8 cellular contexts compared by ENCODE assay signal in genomic region chr22:28441720-28442263, GRCh38.
DNase-seq lines count a peak whose midpoint lies in the region; ATAC-seq and TF ChIP-seq lines count a peak whose summit lies in the region.

No MANE protein-coding gene starts in this region.

- CTCF ChIA-PET in activated CD8-positive, alpha-beta T cell treated with anti-CD3 and anti-CD28 coated beads for 36 hours (lab: Charles Lee) = interaction anchor here (1.1 to 3.1 kb wide), 9 partner anchors 10 to 421 kb away, joined by 3 to 12 read pairs (median 5); no protein-coding TSS in a partner anchor

- peaks cover 45% of the 10 kb centered on the region for H3K79me2 ChIP-seq in hepatocyte

- no peaks in the 10 kb centered on the region for H3K27me3 ChIP-seq in hepatocyte

- no peaks in the 10 kb centered on the region for H3K9me3 Mint-ChIP-seq in activated CD8-positive, alpha-beta T cell treated with anti-CD3 and anti-CD28 coated beads for 36 hours

- H3K27me3 Mint-ChIP-seq in activated CD8-positive, alpha-beta T cell treated with anti-CD3 and anti-CD28 coated beads for 36 hours = peaks cover 8% of the 10 kb centered on the region

- no peaks in the 10 kb centered on the region for H3K36me3 Mint-ChIP-seq in activated CD8-positive, alpha-beta T cell treated with anti-CD3 and anti-CD28 coated beads for 36 hours (ENCODE audit: low read depth)

- no peak for ATAC-seq in activated CD8-positive, alpha-beta T cell treated with anti-CD3 and anti-CD28 coated beads for 36 hours
- ATAC-seq in sciatic nerve (peak; percentile 16), HG03108 (IDR thresholded peaks at IDR 0.05; ENCODE audit: unreplicated experiment) (no peak), HG03097 (IDR thresholded peaks at IDR 0.05; ENCODE audit: low FRiP score, unreplicated experiment) (no peak)

- peaks cover 35% of the 10 kb centered on the region for H3K4me1 ChIP-seq in hepatocyte (ENCODE audit: insufficient read depth)

- intact Hi-C loops in activated CD8-positive, alpha-beta T cell treated with anti-CD3 and anti-CD28 coated beads for 36 hours (cut with micrococcal nuclease) = no loop called here
- intact Hi-C loops in sciatic nerve (cut with DNase I) = loop anchor here (10.0 kb wide), 1 partner anchor 387 kb away; no protein-coding TSS in a partner anchor

- POLR2A ChIA-PET in activated CD8-positive, alpha-beta T cell treated with anti-CD3 and anti-CD28 coated beads for 36 hours (lab: Charles Lee) = no interaction called here

- H3K9me3 ChIP-seq in hepatocyte (ENCODE audit: low read depth) = no peaks in the 10 kb centered on the region

- WGBS in hepatocyte (ENCODE audit: low lambda C conversion rate, missing lambda C conversion rate) = 19% methylated on average over 14 of the region's 16 CpGs

- H3K4me3 ChIP-seq in hepatocyte = peak overlapping the region; percentile 49

- peak overlapping the region; percentile 74 for H3K27ac ChIP-seq in hepatocyte

- H3K27ac Mint-ChIP-seq in activated CD8-positive, alpha-beta T cell treated with anti-CD3 and anti-CD28 coated beads for 36 hours = peak overlapping the region; percentile 41

- TF ChIP-seq CTCF in activated CD8-positive, alpha-beta T cell treated with anti-CD3 and anti-CD28 coated beads for 36 hours (IDR thresholded peaks at IDR 0.05) = no peak
- no peak for TF ChIP-seq CTCF in hepatocyte (IDR thresholded peaks at IDR 0.05; ENCODE audit: poor library complexity)

- H3K4me1 Mint-ChIP-seq in activated CD8-positive, alpha-beta T cell treated with anti-CD3 and anti-CD28 coated beads for 36 hours (ENCODE audit: low read depth) = peaks cover 25% of the 10 kb centered on the region

- peak overlapping the region; percentile 59 for H2AFZ ChIP-seq in hepatocyte

- H3K9me2 ChIP-seq in hepatocyte (replicated peaks; ENCODE audit: insufficient read depth) = no peaks in the 10 kb centered on the region

- H3K36me3 ChIP-seq in hepatocyte (replicated peaks; ENCODE audit: insufficient read depth, low read depth) = no peaks in the 10 kb centered on the region

- no peaks in the 10 kb centered on the region for H4K20me1 ChIP-seq in hepatocyte (ENCODE audit: insufficient read depth, poor library complexity, severe bottlenecking)

- peak overlapping the region; percentile 88 for H3K4me2 ChIP-seq in hepatocyte

- peak overlapping the region; percentile 66 for H3K4me3 Mint-ChIP-seq in activated CD8-positive, alpha-beta T cell treated with anti-CD3 and anti-CD28 coated beads for 36 hours

- DNase-seq in GM03348 (ENCODE audit: low spot score) (peak; percentile 40), hepatocyte (ENCODE audit: low spot score) (peak; percentile 9), sciatic nerve (ENCODE audit: low spot score) (no peak), SHP77 (lab: John Stamatoyannopoulos, UW) (no peak), cerebellar cortex (ENCODE audit: low spot score) (no peak)
- DNase-seq in activated CD8-positive, alpha-beta T cell treated with anti-CD3 and anti-CD28 coated beads for 36 hours = no peak

Comparison
In these comparisons a context has a peak if more than half of its experiments do, and no peak if none do; other contexts are left out.
1. DNase-seq: peak in GM03348 (single experiment) and hepatocyte (single experiment); none in activated CD8-positive, alpha-beta T cell treated with anti-CD3 and anti-CD28 coated beads for 36 hours (single experiment), sciatic nerve (single experiment), SHP77 (0 of 2) and cerebellar cortex (single experiment).